In the genomic region with DNA sequence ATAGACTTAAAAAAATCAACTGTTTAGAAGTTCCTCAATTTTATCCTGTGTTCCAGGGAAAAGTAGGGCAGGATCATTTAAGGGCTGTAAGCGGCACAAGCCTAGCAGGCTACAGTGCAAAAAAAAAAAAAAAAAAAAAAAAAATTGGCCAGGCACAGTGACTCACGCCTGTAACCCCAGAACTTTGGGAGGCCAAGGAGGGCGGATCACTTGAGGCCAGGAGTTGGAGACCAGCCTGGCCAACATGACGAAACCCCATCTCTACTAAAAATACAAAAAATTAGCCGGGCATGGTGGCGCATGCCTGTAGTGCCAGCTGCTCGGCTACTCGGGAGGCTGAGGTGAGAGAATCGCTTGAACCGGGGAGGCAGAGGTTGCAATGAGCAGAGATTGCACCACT, we compare ENCODE assay signal across 1 cellular context. TPM values are rescaled to one million over a fixed set of nuclear protein-coding genes. Genes with fewer than 3 reads are reported as not detected.
"Had no signal": no experiment of that assay in that cellular context is flagged by ENCODE, and none has a peak within 500 bp of the region (broad histone marks: within the 10 kb centered on the region; RNA-seq: fewer than 3 reads in every experiment).

No MANE protein-coding gene starts in this region.

RNA-seq across cellular contexts. Expression of gene MSTN, which starts 28.1 kb away (rescaled TPM):
- polyA plus RNA-seq: IgD-negative memory B cell had no signal
